Comparison of ENCODE assay signal across 1 cellular context in the genomic region with DNA sequence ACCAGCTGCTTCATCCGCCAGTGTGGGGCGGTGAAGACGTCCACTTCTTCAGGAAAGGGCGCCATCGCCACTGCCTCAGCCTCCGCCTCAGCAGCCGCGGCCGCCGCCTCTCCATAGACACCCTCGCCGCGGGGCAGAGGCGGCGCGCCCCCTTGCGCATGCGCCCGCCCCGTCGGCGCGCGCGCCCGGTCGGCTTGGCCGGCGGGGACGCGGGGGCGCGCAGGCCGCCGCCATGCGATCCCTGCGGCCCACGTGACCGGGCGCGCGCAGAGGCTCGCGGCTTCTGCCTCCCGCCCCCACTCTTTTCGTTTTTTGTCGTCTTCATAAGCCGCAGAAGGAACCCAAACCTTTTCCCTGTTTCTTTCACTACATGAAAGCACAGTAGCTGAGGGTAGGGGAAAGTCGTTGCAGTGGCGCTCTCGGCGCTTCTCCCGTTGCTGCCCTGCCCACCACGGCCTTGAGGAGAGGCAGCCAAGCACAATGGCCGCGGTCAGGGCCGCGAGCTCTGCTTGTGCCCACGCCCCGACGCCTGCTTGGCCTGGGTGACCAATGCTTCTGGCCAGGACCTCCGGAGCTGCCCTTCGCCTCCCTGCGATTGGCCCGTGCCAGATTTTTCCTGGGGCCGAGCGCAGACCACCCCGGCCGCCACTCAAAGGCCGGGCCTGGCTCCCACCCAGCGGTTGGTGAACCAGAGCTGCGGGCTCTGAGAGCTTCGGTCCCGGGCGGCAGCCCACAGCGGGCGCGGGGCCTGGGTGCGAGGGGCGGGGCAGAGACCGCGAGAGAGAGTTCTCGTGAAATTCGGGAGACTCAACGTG.
TF ChIP-seq lines count a peak whose summit lies in the region.

A gene with protein sequence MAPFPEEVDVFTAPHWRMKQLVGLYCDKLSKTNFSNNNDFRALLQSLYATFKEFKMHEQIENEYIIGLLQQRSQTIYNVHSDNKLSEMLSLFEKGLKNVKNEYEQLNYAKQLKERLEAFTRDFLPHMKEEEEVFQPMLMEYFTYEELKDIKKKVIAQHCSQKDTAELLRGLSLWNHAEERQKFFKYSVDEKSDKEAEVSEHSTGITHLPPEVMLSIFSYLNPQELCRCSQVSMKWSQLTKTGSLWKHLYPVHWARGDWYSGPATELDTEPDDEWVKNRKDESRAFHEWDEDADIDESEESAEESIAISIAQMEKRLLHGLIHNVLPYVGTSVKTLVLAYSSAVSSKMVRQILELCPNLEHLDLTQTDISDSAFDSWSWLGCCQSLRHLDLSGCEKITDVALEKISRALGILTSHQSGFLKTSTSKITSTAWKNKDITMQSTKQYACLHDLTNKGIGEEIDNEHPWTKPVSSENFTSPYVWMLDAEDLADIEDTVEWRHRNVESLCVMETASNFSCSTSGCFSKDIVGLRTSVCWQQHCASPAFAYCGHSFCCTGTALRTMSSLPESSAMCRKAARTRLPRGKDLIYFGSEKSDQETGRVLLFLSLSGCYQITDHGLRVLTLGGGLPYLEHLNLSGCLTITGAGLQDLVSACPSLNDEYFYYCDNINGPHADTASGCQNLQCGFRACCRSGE (minus strand): TSS at position 135 of the 815 bp plus-strand sequence. CDS start 70 bp downstream, at position 65.

TF ChIP-seq in K562, 482 proteins besides CTCF, POLR2A, EP300 and RAD21 (continued from another document and continues in another):
- TF ChIP-seq, protein P1, sequence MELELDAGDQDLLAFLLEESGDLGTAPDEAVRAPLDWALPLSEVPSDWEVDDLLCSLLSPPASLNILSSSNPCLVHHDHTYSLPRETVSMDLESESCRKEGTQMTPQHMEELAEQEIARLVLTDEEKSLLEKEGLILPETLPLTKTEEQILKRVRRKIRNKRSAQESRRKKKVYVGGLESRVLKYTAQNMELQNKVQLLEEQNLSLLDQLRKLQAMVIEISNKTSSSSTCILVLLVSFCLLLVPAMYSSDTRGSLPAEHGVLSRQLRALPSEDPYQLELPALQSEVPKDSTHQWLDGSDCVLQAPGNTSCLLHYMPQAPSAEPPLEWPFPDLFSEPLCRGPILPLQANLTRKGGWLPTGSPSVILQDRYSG (tag; conservative IDR thresholded peaks at IDR 0.05; ENCODE audit: low read depth): peak; percentile 93
- TF ChIP-seq KLF10 (CRISPR knock-in tag; IDR thresholded peaks at IDR 0.05): peak; percentile 66; the same call in 1 of the 2 replicates
- TF ChIP-seq, protein P2, sequence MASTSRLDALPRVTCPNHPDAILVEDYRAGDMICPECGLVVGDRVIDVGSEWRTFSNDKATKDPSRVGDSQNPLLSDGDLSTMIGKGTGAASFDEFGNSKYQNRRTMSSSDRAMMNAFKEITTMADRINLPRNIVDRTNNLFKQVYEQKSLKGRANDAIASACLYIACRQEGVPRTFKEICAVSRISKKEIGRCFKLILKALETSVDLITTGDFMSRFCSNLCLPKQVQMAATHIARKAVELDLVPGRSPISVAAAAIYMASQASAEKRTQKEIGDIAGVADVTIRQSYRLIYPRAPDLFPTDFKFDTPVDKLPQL (IDR thresholded peaks at IDR 0.05; ENCODE audit: extremely low read depth, insufficient read length): no peak
- 0 out of 2 replicates have a peak, but pooled peaks have one; percentile 68 for TF ChIP-seq FOXK1 (CRISPR knock-in tag; IDR thresholded peaks at IDR 0.05; ENCODE audit: borderline replicate concordance)
- peak; percentile 78 for TF ChIP-seq CCNT2 (IDR thresholded peaks at IDR 0.05; ENCODE audit: borderline replicate concordance, extremely low read depth, insufficient read length, low read depth, low read length)
- no peak for TF ChIP-seq RBM39 (optimal IDR thresholded peaks at IDR 0.05; ENCODE audit: low read depth, low read length)
- TF ChIP-seq ZNF253 (CRISPR knock-in tag; conservative IDR thresholded peaks at IDR 0.05): no peak
- peak; percentile 60; the same call in 1 of the 2 replicates for TF ChIP-seq HMG20B (CRISPR knock-in tag; IDR thresholded peaks at IDR 0.05)
- TF ChIP-seq, protein P3, sequence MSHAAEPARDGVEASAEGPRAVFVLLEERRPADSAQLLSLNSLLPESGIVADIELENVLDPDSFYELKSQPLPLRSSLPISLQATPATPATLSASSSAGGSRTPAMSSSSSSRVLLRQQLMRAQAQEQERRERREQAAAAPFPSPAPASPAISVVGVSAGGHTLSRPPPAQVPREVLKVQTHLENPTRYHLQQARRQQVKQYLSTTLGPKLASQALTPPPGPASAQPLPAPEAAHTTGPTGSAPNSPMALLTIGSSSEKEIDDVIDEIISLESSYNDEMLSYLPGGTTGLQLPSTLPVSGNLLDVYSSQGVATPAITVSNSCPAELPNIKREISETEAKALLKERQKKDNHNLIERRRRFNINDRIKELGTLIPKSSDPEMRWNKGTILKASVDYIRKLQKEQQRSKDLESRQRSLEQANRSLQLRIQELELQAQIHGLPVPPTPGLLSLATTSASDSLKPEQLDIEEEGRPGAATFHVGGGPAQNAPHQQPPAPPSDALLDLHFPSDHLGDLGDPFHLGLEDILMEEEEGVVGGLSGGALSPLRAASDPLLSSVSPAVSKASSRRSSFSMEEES (CRISPR knock-in tag; IDR thresholded peaks at IDR 0.05): peak; percentile 79
- TF ChIP-seq, protein P4, sequence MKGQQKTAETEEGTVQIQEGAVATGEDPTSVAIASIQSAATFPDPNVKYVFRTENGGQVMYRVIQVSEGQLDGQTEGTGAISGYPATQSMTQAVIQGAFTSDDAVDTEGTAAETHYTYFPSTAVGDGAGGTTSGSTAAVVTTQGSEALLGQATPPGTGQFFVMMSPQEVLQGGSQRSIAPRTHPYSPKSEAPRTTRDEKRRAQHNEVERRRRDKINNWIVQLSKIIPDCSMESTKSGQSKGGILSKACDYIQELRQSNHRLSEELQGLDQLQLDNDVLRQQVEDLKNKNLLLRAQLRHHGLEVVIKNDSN (CRISPR knock-in tag; IDR thresholded peaks at IDR 0.05): peak; percentile 89
- TF ChIP-seq, protein P5, sequence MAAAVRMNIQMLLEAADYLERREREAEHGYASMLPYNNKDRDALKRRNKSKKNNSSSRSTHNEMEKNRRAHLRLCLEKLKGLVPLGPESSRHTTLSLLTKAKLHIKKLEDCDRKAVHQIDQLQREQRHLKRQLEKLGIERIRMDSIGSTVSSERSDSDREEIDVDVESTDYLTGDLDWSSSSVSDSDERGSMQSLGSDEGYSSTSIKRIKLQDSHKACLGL (CRISPR knock-in tag; IDR thresholded peaks at IDR 0.05; ENCODE audit: borderline replicate concordance, poor library complexity, severe bottlenecking): peak; percentile 3
- TF ChIP-seq, protein P6, sequence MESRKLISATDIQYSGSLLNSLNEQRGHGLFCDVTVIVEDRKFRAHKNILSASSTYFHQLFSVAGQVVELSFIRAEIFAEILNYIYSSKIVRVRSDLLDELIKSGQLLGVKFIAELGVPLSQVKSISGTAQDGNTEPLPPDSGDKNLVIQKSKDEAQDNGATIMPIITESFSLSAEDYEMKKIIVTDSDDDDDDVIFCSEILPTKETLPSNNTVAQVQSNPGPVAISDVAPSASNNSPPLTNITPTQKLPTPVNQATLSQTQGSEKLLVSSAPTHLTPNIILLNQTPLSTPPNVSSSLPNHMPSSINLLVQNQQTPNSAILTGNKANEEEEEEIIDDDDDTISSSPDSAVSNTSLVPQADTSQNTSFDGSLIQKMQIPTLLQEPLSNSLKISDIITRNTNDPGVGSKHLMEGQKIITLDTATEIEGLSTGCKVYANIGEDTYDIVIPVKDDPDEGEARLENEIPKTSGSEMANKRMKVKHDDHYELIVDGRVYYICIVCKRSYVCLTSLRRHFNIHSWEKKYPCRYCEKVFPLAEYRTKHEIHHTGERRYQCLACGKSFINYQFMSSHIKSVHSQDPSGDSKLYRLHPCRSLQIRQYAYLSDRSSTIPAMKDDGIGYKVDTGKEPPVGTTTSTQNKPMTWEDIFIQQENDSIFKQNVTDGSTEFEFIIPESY (CRISPR knock-in tag; IDR thresholded peaks at IDR 0.05): peak; percentile 97
- 0 out of 2 replicates have a peak, but pooled peaks have one; percentile 73 for TF ChIP-seq TOE1 (IDR thresholded peaks at IDR 0.05; ENCODE audit: borderline replicate concordance)
- TF ChIP-seq TOE1 (CRISPR knock-in tag; IDR thresholded peaks at IDR 0.05; ENCODE audit: borderline replicate concordance, low read depth): no peak
- TF ChIP-seq HDGF (IDR thresholded peaks at IDR 0.05): no peak
- peak; percentile 60; the same call in 1 of the 2 replicates for TF ChIP-seq ZNF23 (CRISPR knock-in tag; IDR thresholded peaks at IDR 0.05)
- TF ChIP-seq MEIS2 (IDR thresholded peaks at IDR 0.05; ENCODE audit: partially characterized antibody): peak; percentile 56
- TF ChIP-seq ZFP36 (IDR thresholded peaks at IDR 0.05; ENCODE audit: low read depth, low read length, partially characterized antibody): peak; percentile 84
- TF ChIP-seq FOXP1 (CRISPR knock-in tag; IDR thresholded peaks at IDR 0.05): peak; percentile 71; the same call in 1 of the 2 replicates
- peak; percentile 91 for TF ChIP-seq ZNF589 (CRISPR knock-in tag; IDR thresholded peaks at IDR 0.05; ENCODE audit: low read depth)
- 0 out of 2 replicates have a peak, but pooled peaks have one; percentile 76 for TF ChIP-seq RBM14 (IDR thresholded peaks at IDR 0.05; ENCODE audit: borderline replicate concordance, insufficient read depth, low read depth, low read length)
- TF ChIP-seq, protein P7, sequence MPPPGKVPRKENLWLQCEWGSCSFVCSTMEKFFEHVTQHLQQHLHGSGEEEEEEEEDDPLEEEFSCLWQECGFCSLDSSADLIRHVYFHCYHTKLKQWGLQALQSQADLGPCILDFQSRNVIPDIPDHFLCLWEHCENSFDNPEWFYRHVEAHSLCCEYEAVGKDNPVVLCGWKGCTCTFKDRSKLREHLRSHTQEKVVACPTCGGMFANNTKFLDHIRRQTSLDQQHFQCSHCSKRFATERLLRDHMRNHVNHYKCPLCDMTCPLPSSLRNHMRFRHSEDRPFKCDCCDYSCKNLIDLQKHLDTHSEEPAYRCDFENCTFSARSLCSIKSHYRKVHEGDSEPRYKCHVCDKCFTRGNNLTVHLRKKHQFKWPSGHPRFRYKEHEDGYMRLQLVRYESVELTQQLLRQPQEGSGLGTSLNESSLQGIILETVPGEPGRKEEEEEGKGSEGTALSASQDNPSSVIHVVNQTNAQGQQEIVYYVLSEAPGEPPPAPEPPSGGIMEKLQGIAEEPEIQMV (tag; conservative IDR thresholded peaks at IDR 0.05; ENCODE audit: low read depth): no peak
- TF ChIP-seq, protein P8, sequence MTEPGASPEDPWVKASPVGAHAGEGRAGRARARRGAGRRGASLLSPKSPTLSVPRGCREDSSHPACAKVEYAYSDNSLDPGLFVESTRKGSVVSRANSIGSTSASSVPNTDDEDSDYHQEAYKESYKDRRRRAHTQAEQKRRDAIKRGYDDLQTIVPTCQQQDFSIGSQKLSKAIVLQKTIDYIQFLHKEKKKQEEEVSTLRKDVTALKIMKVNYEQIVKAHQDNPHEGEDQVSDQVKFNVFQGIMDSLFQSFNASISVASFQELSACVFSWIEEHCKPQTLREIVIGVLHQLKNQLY (CRISPR knock-in tag; conservative IDR thresholded peaks at IDR 0.05): 0 out of 4 replicates have a peak, but pooled peaks of 1 of the 2 experiments have one; percentile 39
- no peak for TF ChIP-seq HNRNPH1 (optimal IDR thresholded peaks at IDR 0.05; ENCODE audit: low read depth, low read length)
- TF ChIP-seq KDM5B (IDR thresholded peaks at IDR 0.05; ENCODE audit: insufficient replicate concordance, low read depth, low read length): peak; percentile 82
- TF ChIP-seq, protein P9, sequence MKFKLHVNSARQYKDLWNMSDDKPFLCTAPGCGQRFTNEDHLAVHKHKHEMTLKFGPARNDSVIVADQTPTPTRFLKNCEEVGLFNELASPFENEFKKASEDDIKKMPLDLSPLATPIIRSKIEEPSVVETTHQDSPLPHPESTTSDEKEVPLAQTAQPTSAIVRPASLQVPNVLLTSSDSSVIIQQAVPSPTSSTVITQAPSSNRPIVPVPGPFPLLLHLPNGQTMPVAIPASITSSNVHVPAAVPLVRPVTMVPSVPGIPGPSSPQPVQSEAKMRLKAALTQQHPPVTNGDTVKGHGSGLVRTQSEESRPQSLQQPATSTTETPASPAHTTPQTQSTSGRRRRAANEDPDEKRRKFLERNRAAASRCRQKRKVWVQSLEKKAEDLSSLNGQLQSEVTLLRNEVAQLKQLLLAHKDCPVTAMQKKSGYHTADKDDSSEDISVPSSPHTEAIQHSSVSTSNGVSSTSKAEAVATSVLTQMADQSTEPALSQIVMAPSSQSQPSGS (CRISPR knock-in tag; IDR thresholded peaks at IDR 0.05): no peak
- TF ChIP-seq ZNF76 (CRISPR knock-in tag; IDR thresholded peaks at IDR 0.05; ENCODE audit: borderline replicate concordance): peak; percentile 19; the same call in 1 of the 2 replicates
- 0 out of 2 replicates have a peak, but pooled peaks have one; percentile 26 for TF ChIP-seq KLF1 (tag; IDR thresholded peaks at IDR 0.05)
- TF ChIP-seq RBFOX2 (IDR thresholded peaks at IDR 0.05; ENCODE audit: low read depth, low read length): peak; percentile 83
- TF ChIP-seq STAT5A (IDR thresholded peaks at IDR 0.05; ENCODE audit: borderline replicate concordance, low read length): no peak
